Comparison of ENCODE assay signal across 25 cellular contexts in genomic region chr1:33841516-33841915, GRCh38. TPM values are rescaled to one million over a fixed set of nuclear protein-coding genes. Genes with fewer than 3 reads are reported as not detected.
"Had no signal": no experiment of that assay in that cellular context is flagged by ENCODE, and none has a peak within 500 bp of the region (broad histone marks: within the 10 kb centered on the region; RNA-seq: fewer than 3 reads in every experiment).

No MANE protein-coding gene starts in this region.

- H3K9ac ChIP-seq: parathyroid adenoma had no signal

- H3K27me3 ChIP-seq: esophagus squamous epithelium, right lobe of liver, tibial artery had no signal

- H3K36me3 Mint-ChIP-seq: naive thymus-derived CD4-positive, alpha-beta T cell; stimulated activated memory B cell treated with anti-CD40 and anti-IgM and Interleukin-4, amounts not matched to agents 10 μg/mL and 1 μg/mL and 100 μg/mL, for 72 hours had no signal

- H3K36me3 ChIP-seq: esophagus squamous epithelium, prostate gland, right lobe of liver, tibial artery had no signal

- H3K4me1 ChIP-seq: parathyroid adenoma, prostate gland, right lobe of liver, tibial artery had no signal

- ATAC-seq: effector memory CD8-positive, alpha-beta T cell; left cardiac atrium; left ventricle myocardium superior; naive thymus-derived CD4-positive, alpha-beta T cell; right lobe of liver; stimulated activated memory B cell treated with anti-CD40 and anti-IgM and Interleukin-4, amounts not matched to agents 10 μg/mL and 1 μg/mL and 100 μg/mL, for 72 hours had no signal

- H3K4me1 Mint-ChIP-seq: stimulated activated memory B cell treated with anti-CD40 and anti-IgM and Interleukin-4, amounts not matched to agents 10 μg/mL and 1 μg/mL and 100 μg/mL, for 72 hours had no signal

- H3K27ac ChIP-seq: esophagus squamous epithelium, hepatocyte, parathyroid adenoma, prostate gland, right lobe of liver, tibial artery had no signal

- H3K27ac Mint-ChIP-seq: effector memory CD8-positive, alpha-beta T cell; naive thymus-derived CD4-positive, alpha-beta T cell; nephron progenitor cell; stimulated activated memory B cell treated with anti-CD40 and anti-IgM and Interleukin-4, amounts not matched to agents 10 μg/mL and 1 μg/mL and 100 μg/mL, for 72 hours; stimulated activated naive CD8-positive, alpha-beta T cell treated with anti-CD3 and anti-CD28 coated beads, Interleukin-15, Interleukin-2, amounts not matched to agents 100 ng/mL and 50 ng/mL, for 24 hours had no signal

- H3K4me3 ChIP-seq: esophagus squamous epithelium, hepatocyte, prostate gland, right lobe of liver, tibial artery had no signal

- H3K9me3 Mint-ChIP-seq: effector memory CD8-positive, alpha-beta T cell; stimulated activated memory B cell treated with anti-CD40 and anti-IgM and Interleukin-4, amounts not matched to agents 10 μg/mL and 1 μg/mL and 100 μg/mL, for 72 hours; stimulated activated naive CD8-positive, alpha-beta T cell treated with anti-CD3 and anti-CD28 coated beads, Interleukin-15, Interleukin-2, amounts not matched to agents 100 ng/mL and 50 ng/mL, for 24 hours had no signal

- DNase-seq: cortex of kidney; effector memory CD8-positive, alpha-beta T cell; esophagus squamous epithelium; foreskin melanocyte; kidney; left cardiac atrium; left ventricle myocardium superior; mammary epithelial cell; naive thymus-derived CD4-positive, alpha-beta T cell; nephron progenitor cell; retina; right lobe of liver; stimulated activated CD4-positive, alpha-beta T cell treated with anti-CD3 and anti-CD28 coated beads, Interleukin-4, amount 100 ng/mL, for 24 hours; tibial artery had no signal

- H3K4me3 Mint-ChIP-seq: effector memory CD8-positive, alpha-beta T cell; naive thymus-derived CD4-positive, alpha-beta T cell; nephron progenitor cell; stimulated activated memory B cell treated with anti-CD40 and anti-IgM and Interleukin-4, amounts not matched to agents 10 μg/mL and 1 μg/mL and 100 μg/mL, for 72 hours; stimulated activated naive CD8-positive, alpha-beta T cell treated with anti-CD3 and anti-CD28 coated beads, Interleukin-15, Interleukin-2, amounts not matched to agents 100 ng/mL and 50 ng/mL, for 24 hours had no signal

- H3K27me3 Mint-ChIP-seq: stimulated activated memory B cell treated with anti-CD40 and anti-IgM and Interleukin-4, amounts not matched to agents 10 μg/mL and 1 μg/mL and 100 μg/mL, for 72 hours had no signal

- H3K9me3 ChIP-seq: prostate gland, right lobe of liver, tibial artery had no signal

RNA-seq across cellular contexts. Expression of gene HMGB4, which starts 22.4 kb away (rescaled TPM):
- total RNA-seq: epithelial cell of proximal tubule; esophagus squamous epithelium; hepatocyte; kidney; left cardiac atrium; left ventricle myocardium superior; mammary epithelial cell; mesenteric fat pad; mononuclear cell; naive thymus-derived CD4-positive, alpha-beta T cell; omental fat pad; right lobe of liver; temporal lobe; ureter had no signal
- polyA plus RNA-seq: hepatocyte; mammary epithelial cell; naive thymus-derived CD4-positive, alpha-beta T cell had no signal
